ENCODE assay signal across 8 cellular contexts in genomic region chr3:72887723-72888545, GRCh38. TPM values are rescaled to one million over a fixed set of nuclear protein-coding genes. Genes with fewer than 3 reads are reported as not detected.
DNase-seq lines count a peak whose midpoint lies in the region; ATAC-seq and TF ChIP-seq lines count a peak whose summit lies in the region.

A gene with protein sequence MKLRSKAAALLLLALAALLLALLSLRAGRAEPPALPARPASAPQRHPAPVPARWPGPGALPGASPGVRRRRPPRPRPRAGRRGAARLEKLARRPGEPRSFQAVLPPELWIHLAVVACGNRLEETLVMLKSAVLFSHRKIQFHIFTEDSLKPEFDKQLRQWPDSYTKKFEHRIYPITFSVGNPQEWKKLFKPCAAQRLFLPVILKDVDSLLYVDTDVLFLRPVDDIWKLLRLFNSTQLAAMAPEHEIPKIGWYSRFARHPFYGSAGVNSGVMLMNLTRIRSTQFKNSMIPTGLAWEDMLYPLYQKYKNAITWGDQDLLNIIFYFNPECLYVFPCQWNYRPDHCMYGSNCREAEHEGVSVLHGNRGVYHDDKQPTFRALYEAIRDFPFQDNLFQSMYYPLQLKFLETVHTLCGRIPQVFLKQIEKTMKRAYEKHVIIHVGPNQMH (plus strand): TSS chr3:72888046. CDS start chr3:72888234, 188 bp downstream.

- H3K27ac Mint-ChIP-seq in naive B cell = peak within 1 kb of the TSS in 1 of 6 donors; percentile 2

- peaks cover 66 to 77% (median 76%) of the 10 kb centered on the region in 3 donors for H3K27me3 Mint-ChIP-seq in naive B cell

- H3K4me3 Mint-ChIP-seq in naive B cell = peak within 1 kb of the TSS; percentile 68 to 89 (median 80)

- H3K4me1 Mint-ChIP-seq in naive B cell = peaks cover 8 to 10% (median 9%) of the 10 kb centered on the region in 3 donors

- peak; percentile 14 for TF ChIP-seq CTCF in GM10248 (IDR thresholded peaks at IDR 0.05; ENCODE audit: control extremely low read depth, extremely low read depth, low read depth, missing control alignments)
- no peak for TF ChIP-seq CTCF in fibroblast of pulmonary artery (IDR thresholded peaks at IDR 0.05; ENCODE audit: low read length, missing control alignments)

- peak; percentile 83 for ATAC-seq in HG02884 (IDR thresholded peaks at IDR 0.05; ENCODE audit: unreplicated experiment)
- ATAC-seq in naive B cell (ENCODE audit: low read depth in 2 of 2) = peak; percentile 77 to 81
- ATAC-seq in HG03571 (IDR thresholded peaks at IDR 0.05; ENCODE audit: unreplicated experiment) = no peak

- peak within 1 kb of the TSS; percentile 24 for H3K27ac ChIP-seq in temporal lobe (ENCODE audit: low read depth, low read length)

- H3K36me3 Mint-ChIP-seq in naive B cell = peaks cover 0 to 7% of the 10 kb centered on the region in 2 donors

- peaks cover 4 to 15% (median 8%) of the 10 kb centered on the region in 7 donors for H3K9me3 Mint-ChIP-seq in naive B cell

- CTCF ChIA-PET in GM10248 (lab: Yijun Ruan, JAX) = interaction anchor here (0.9 to 3.7 kb wide), 4 partner anchors 11 to 31 kb away, joined by 3 to 10 read pairs (median 4); no protein-coding TSS in a partner anchor

- DNase-seq in GM10248 (ENCODE audit: extremely low spot score) = peak; percentile 68
- DNase-seq in NCI-H524 treated with DMSO at 0.1 percent for 48 hours (lab: John Stamatoyannopoulos, UW) = peak; percentile 31
- DNase-seq in activated T-cell treated with anti-CD3 and anti-CD28 coated beads, Interleukin-2, amount 50 U/mL, for 1 hour = peak; percentile 35
- DNase-seq in fibroblast of pulmonary artery (ENCODE audit: low read depth) = peak; percentile 81
- peak; percentile 26 for DNase-seq in naive B cell

- peak within 1 kb of the TSS; percentile 79 for H3K4me3 ChIP-seq in fibroblast of pulmonary artery (replicated peaks; ENCODE audit: low read depth, low read length)

- POLR2A ChIA-PET in GM10248 (lab: Yijun Ruan, JAX) = no interaction called here

RNA-seq across cellular contexts. Expression of the gene that starts here (rescaled TPM):
- polyA plus RNA-seq in naive B cell (ENCODE audit: low read depth in 6 of 6) = not detected
- total RNA-seq in temporal lobe = 4.7 TPM

Comparison
In these comparisons a context has a peak if more than half of its experiments do, and no peak if none do; other contexts are left out.
1. Peak in DNase-seq and ATAC-seq in naive B cell; RNA of the gene not detected or under 1 TPM.
2. DNase-seq: peak in every context shown above with its lines; median percentile 81 in fibroblast of pulmonary artery; 68 in GM10248; 35 in activated T-cell treated with anti-CD3 and anti-CD28 coated beads, Interleukin-2, amount 50 U/mL, for 1 hour; 31 in NCI-H524 treated with DMSO at 0.1 percent for 48 hours; 26 in naive B cell.